ENCODE assay signal across 8 cellular contexts in the genomic region with DNA sequence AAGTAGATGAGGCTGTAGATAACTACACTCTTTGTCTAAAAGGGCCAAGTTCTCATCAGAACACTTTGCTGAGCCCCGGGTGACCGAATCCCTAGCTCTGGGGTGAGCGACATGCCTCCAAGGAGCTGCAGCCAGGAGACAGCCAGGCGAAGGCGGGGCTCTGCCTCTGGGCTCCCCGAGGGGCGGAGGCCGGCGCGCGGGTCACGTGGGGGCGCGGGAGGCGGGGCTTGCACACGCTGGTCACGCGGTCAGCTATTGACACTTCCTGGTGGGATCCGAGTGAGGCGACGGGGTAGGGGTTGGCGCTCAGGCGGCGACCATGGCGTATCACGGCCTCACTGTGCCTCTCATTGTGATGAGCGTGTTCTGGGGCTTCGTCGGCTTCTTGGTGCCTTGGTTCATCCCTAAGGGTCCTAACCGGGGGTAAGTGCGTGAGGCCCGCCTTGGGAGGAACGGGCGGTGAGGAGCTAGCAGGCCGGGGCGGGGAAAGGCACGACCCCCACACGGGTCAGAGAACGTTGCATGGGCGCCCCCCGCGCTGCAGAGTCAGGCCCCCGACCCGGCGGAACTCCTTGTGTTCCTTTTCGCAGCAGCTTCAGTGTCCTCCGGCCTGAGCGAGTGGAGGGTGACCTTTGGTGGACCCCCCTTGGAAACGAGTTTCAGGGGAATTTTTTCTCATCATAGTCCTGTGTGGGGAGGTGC. TPM values are rescaled to one million over a fixed set of nuclear protein-coding genes. Genes with fewer than 3 reads are reported as not detected.
A peak's percentile ranks its signal among the peaks of the same experiment; 100 is the strongest.
DNase-seq lines count a peak whose midpoint lies in the region; ATAC-seq and TF ChIP-seq lines count a peak whose summit lies in the region.

A gene (plus strand): TSS at position 230 of the 702 bp plus-strand sequence. CDS start 90 bp downstream, at position 320.

- H3K79me2 ChIP-seq in H9 (ENCODE audit: insufficient read depth, low read length): peaks cover 8% of the 10 kb centered on the region; the same call in 1 of the 2 replicates

- peak; percentile 92 for DNase-seq in G401 (ENCODE audit: low spot score)
- DNase-seq in H9: peak; percentile 98
- peak; percentile 99 for DNase-seq in MG63
- DNase-seq in SIG-M5 (lab: John Stamatoyannopoulos, UW): peak; percentile 46
- DNase-seq in activated gamma-delta T cell (lab: John Stamatoyannopoulos, UW): peak; percentile 95
- DNase-seq in fibroblast of the conjunctiva (ENCODE audit: low read depth): peak; percentile 82
- DNase-seq in nephron progenitor cell: peak; percentile 99
- DNase-seq in stimulated activated naive CD8-positive, alpha-beta T cell treated with anti-CD3 and anti-CD28 coated beads, Interleukin-15, amount 100 ng/mL, for 72 hours: peak; percentile 94 to 95

- peak within 1 kb of the TSS; percentile 86 for H3K9ac ChIP-seq in H9 (ENCODE audit: extremely low read depth, insufficient read length, low read length)

- H3K9me3 Mint-ChIP-seq in H9 (no peaks in the 10 kb centered on the region), nephron progenitor cell (no peaks in the 10 kb centered on the region)
- H3K9me3 Mint-ChIP-seq in stimulated activated naive CD8-positive, alpha-beta T cell treated with anti-CD3 and anti-CD28 coated beads, Interleukin-15, amount 100 ng/mL, for 72 hours: no peaks in the 10 kb centered on the region

- H3K79me1 ChIP-seq in H9 (ENCODE audit: insufficient read depth, low read depth, low read length, poor library complexity, severe bottlenecking): no peaks in the 10 kb centered on the region

- H3K4me3 Mint-ChIP-seq in H9: peak within 1 kb of the TSS; percentile 98
- peak within 1 kb of the TSS; percentile 97 for H3K4me3 Mint-ChIP-seq in nephron progenitor cell
- H3K4me3 Mint-ChIP-seq in stimulated activated naive CD8-positive, alpha-beta T cell treated with anti-CD3 and anti-CD28 coated beads, Interleukin-15, amount 100 ng/mL, for 72 hours: peak within 1 kb of the TSS; percentile 94 to 100

- H2BK20ac ChIP-seq in H9 (ENCODE audit: low read depth, low read length, poor library complexity, severe bottlenecking): no peak within 1 kb of the TSS

- H3K27me3 Mint-ChIP-seq in H9 (ENCODE audit: low read depth) (peaks cover 2% of the 10 kb centered on the region; the same call in 1 of the 2 replicates), nephron progenitor cell (ENCODE audit: low read depth, poor library complexity) (peaks cover 21% of the 10 kb centered on the region)
- H3K27me3 Mint-ChIP-seq in stimulated activated naive CD8-positive, alpha-beta T cell treated with anti-CD3 and anti-CD28 coated beads, Interleukin-15, amount 100 ng/mL, for 72 hours: no peaks in the 10 kb centered on the region

- peak; percentile 92 for ATAC-seq in stimulated activated naive CD8-positive, alpha-beta T cell treated with anti-CD3 and anti-CD28 coated beads, Interleukin-15, amount 100 ng/mL, for 72 hours

- H3K27ac Mint-ChIP-seq in H9 (peak within 1 kb of the TSS; percentile 96 to 99 (median 99)), nephron progenitor cell (peak within 1 kb of the TSS; percentile 99)
- H3K27ac Mint-ChIP-seq in stimulated activated naive CD8-positive, alpha-beta T cell treated with anti-CD3 and anti-CD28 coated beads, Interleukin-15, amount 100 ng/mL, for 72 hours: peak within 1 kb of the TSS; percentile 98 to 100

- H2BK12ac ChIP-seq in H9 (ENCODE audit: insufficient read length, low read depth, low read length): no peak within 1 kb of the TSS

- peaks cover 9% of the 10 kb centered on the region for H3K23me2 ChIP-seq in H9 (ENCODE audit: insufficient read length, low read depth, low read length, poor library complexity, severe bottlenecking)

- H4K8ac ChIP-seq in H9 (replicated peaks; ENCODE audit: insufficient read length, low read depth, low read length): no peak within 1 kb of the TSS

- no CpG with 5 or more reads among the region's 49 CpGs for WGBS in H9 (ENCODE audit: extremely low coverage, insufficient read length, low lambda C conversion rate)

- no peak within 1 kb of the TSS for H2BK120ac ChIP-seq in H9 (ENCODE audit: low read depth, low read length, poor library complexity, severe bottlenecking)

- no peak within 1 kb of the TSS for H3K23ac ChIP-seq in H9 (ENCODE audit: insufficient read length, low read depth, low read length)

- H3T11ph ChIP-seq in H9 (ENCODE audit: low read length): no peak within 1 kb of the TSS

- no peak within 1 kb of the TSS for H4K5ac ChIP-seq in H9 (ENCODE audit: insufficient read length, low read depth, low read length)

- in situ Hi-C loops in G401 (cut with HindIII; ENCODE audit: low sequenced_read_pairs): no loop called here

- no peak for TF ChIP-seq CTCF in H9 (conservative IDR thresholded peaks at IDR 0.05)
- no peak for TF ChIP-seq CTCF in nephron progenitor cell (IDR thresholded peaks at IDR 0.05)

- H3K14ac ChIP-seq in H9 (ENCODE audit: insufficient read depth, low read length): peak within 1 kb of the TSS; percentile 72

- H3K36me3 Mint-ChIP-seq in H9 (ENCODE audit: insufficient read depth in 1 of 3, low read depth in 3 of 3) (peaks cover 6 to 22% (median 15%) of the 10 kb centered on the region in 3 experiments; a peak in 6 of 7 replicates), nephron progenitor cell (ENCODE audit: low read depth) (peaks cover 19% of the 10 kb centered on the region)

- no peaks in the 10 kb centered on the region for H3K4me1 ChIP-seq in H9 (ENCODE audit: insufficient read depth, low read length)

- no peak within 1 kb of the TSS for H3K4ac ChIP-seq in H9 (ENCODE audit: low read depth, low read length)

- peak within 1 kb of the TSS; percentile 35 for H4K91ac ChIP-seq in H9 (ENCODE audit: insufficient read length, low read depth, low read length)

- H3K27me3 ChIP-seq in H9 (ENCODE audit: insufficient read depth, low read length): no peaks in the 10 kb centered on the region; the same call in 1 of the 2 replicates
- no peaks in the 10 kb centered on the region for H3K27me3 ChIP-seq in MG63

- H4K20me1 ChIP-seq in H9 (ENCODE audit: control insufficient read depth, insufficient read depth, insufficient read length): no peaks in the 10 kb centered on the region

- no peak within 1 kb of the TSS for H2BK15ac ChIP-seq in H9 (ENCODE audit: low read depth, low read length)

- peak within 1 kb of the TSS; percentile 77 for H3K4me2 ChIP-seq in H9 (ENCODE audit: insufficient read depth, insufficient read length, low read length)

- peak within 1 kb of the TSS; percentile 78 for H3K18ac ChIP-seq in H9 (ENCODE audit: insufficient read length, low read depth, low read length)

- H2BK5ac ChIP-seq in H9 (ENCODE audit: insufficient read length, low read length): no peak within 1 kb of the TSS

- H3K4me1 Mint-ChIP-seq in H9 (peaks cover 9% of the 10 kb centered on the region in 2 experiments), nephron progenitor cell (peaks cover 24% of the 10 kb centered on the region)
- H3K4me1 Mint-ChIP-seq in stimulated activated naive CD8-positive, alpha-beta T cell treated with anti-CD3 and anti-CD28 coated beads, Interleukin-15, amount 100 ng/mL, for 72 hours: peaks cover 28% of the 10 kb centered on the region

- H3K56ac ChIP-seq in H9 (ENCODE audit: insufficient read length, low read depth, low read length): peak within 1 kb of the TSS; percentile 37

- H3K4me3 ChIP-seq in MG63: peak within 1 kb of the TSS; percentile 79

- H3K9me3 ChIP-seq in H9 (ENCODE audit: control insufficient read depth, low read depth, low read length) (no peaks in the 10 kb centered on the region), MG63 (peaks cover 3% of the 10 kb centered on the region; the same call in 1 of the 2 replicates)

- peaks cover 40% of the 10 kb centered on the region for H3K36me3 ChIP-seq in MG63

- H3K27ac ChIP-seq in H9 (ENCODE audit: insufficient read length, low read depth, low read length): no peak within 1 kb of the TSS

- H2AK5ac ChIP-seq in H9 (ENCODE audit: insufficient read length, low read length): no peak within 1 kb of the TSS

- no peak within 1 kb of the TSS for H2AFZ ChIP-seq in H9 (ENCODE audit: low read length)

RNA-seq across cellular contexts. Expression of the gene that starts here (rescaled TPM):
- total RNA-seq in G401 (2014; rRNA removed; shearing (Covaris generic)): 102 and 126 TPM in 2 replicates
- 101 TPM in 2 replicates for total RNA-seq in H9 (2021)
- total RNA-seq in MG63 (2014; rRNA removed; shearing (Covaris generic); ENCODE audit: low replicate concordance): 296 and 325 TPM in 2 replicates

Comparison
In these comparisons a context has a peak if more than half of its experiments do, and no peak if none do; other contexts are left out.
1. DNase-seq: peak in every context shown above with its lines; median percentile 99 in MG63; 99 in nephron progenitor cell; 98 in H9; 95 in activated gamma-delta T cell; 94 in stimulated activated naive CD8-positive, alpha-beta T cell treated with anti-CD3 and anti-CD28 coated beads, Interleukin-15, amount 100 ng/mL, for 72 hours; 92 in G401; 82 in fibroblast of the conjunctiva; 46 in SIG-M5.